8 cellular contexts compared by ENCODE assay signal in genomic region chr3:39181408-39182335, GRCh38. TPM values are rescaled to one million over a fixed set of nuclear protein-coding genes. Genes with fewer than 3 reads are reported as not detected.
DNase-seq lines count a peak whose midpoint lies in the region; ATAC-seq and TF ChIP-seq lines count a peak whose summit lies in the region.

No MANE protein-coding gene starts in this region.

- H3K36me3 Mint-ChIP-seq in GM23338 (ENCODE audit: low read depth) (no peaks in the 10 kb centered on the region; the same call in 2 of the 3 replicates), endothelial cell (ENCODE audit: low read depth, unreplicated experiment) (peaks cover 9% of the 10 kb centered on the region)

- H3K4me1 ChIP-seq in GM23338 (ENCODE audit: insufficient read depth) (peaks cover 44% of the 10 kb centered on the region), Peyer's patch (peaks cover 6 to 29% (median 16%) of the 10 kb centered on the region in 4 donors), psoas muscle (peaks cover 26% of the 10 kb centered on the region)

- H3K4me1 Mint-ChIP-seq in GM23338: peaks cover 36% of the 10 kb centered on the region
- peaks cover 32% of the 10 kb centered on the region for H3K4me1 Mint-ChIP-seq in endothelial cell (ENCODE audit: unreplicated experiment)

- intact Hi-C loops in psoas muscle (cut with DNase I): loop anchor here (5.0 kb wide), 1 partner anchor 74 kb away; the partner anchor contains the start of genes GORASP1 (in 2 of the 2) and TTC21A (in 2 of the 2)
- intact Hi-C loops in posterior cingulate gyrus (cut with DNase I): loop anchor here (10.0 kb wide), 1 partner anchor 77 kb away; the partner anchor contains the start of genes GORASP1 and TTC21A

- TF ChIP-seq CTCF in GM23338 (conservative IDR thresholded peaks at IDR 0.05; ENCODE audit: low read depth in 2 of 2) (no peak), Peyer's patch (IDR thresholded peaks at IDR 0.05) (no peak), endothelial cell (IDR thresholded peaks at IDR 0.05; ENCODE audit: unreplicated experiment) (no peak), psoas muscle (IDR thresholded peaks at IDR 0.05) (no peak)

- no peak for ATAC-seq in GM23338
- ATAC-seq in psoas muscle: peak in 3 of 4 donors; percentile 0 to 7 (median 0)
- ATAC-seq in HG03196 (IDR thresholded peaks at IDR 0.05; ENCODE audit: unreplicated experiment): no peak
- ATAC-seq in HG02981 (IDR thresholded peaks at IDR 0.05; ENCODE audit: unreplicated experiment): no peak

- no peaks in the 10 kb centered on the region for H4K20me1 ChIP-seq in GM23338 (replicated peaks; ENCODE audit: insufficient read depth)

- DNase-seq in GM23338 (ENCODE audit: low spot score) (no peak), Peyer's patch (peak in 1 of 3 donors; percentile 44), endothelial cell (ENCODE audit: low spot score) (no peak), psoas muscle (no peak), posterior cingulate gyrus (no peak)
- no peak for DNase-seq in central memory CD4-positive, alpha-beta T cell

- H3K9me3 ChIP-seq in Peyer's patch: no peaks in the 10 kb centered on the region
- H3K9me3 ChIP-seq in psoas muscle: no peaks in the 10 kb centered on the region

- H3K79me2 ChIP-seq in GM23338 (replicated peaks; ENCODE audit: insufficient read depth): no peaks in the 10 kb centered on the region

- WGBS in psoas muscle, 3 donors: 58 to 73% (median 67%) methylated on average over 7 of the region's 7 CpGs

- H3K9me2 ChIP-seq in GM23338 (ENCODE audit: insufficient read depth): peaks cover 4% of the 10 kb centered on the region; the same call in 1 of the 2 replicates

- H3K27me3 Mint-ChIP-seq in GM23338 (ENCODE audit: insufficient read depth, low read depth, poor library complexity): peaks cover 29% of the 10 kb centered on the region
- peaks cover 29% of the 10 kb centered on the region for H3K27me3 Mint-ChIP-seq in endothelial cell (ENCODE audit: unreplicated experiment)

- H3K4me3 ChIP-seq in GM23338 (peak overlapping the region; percentile 57), Peyer's patch (no peak overlapping the region), psoas muscle (peak overlapping the region; percentile 54)

- no peaks in the 10 kb centered on the region for H3K36me3 ChIP-seq in GM23338 (ENCODE audit: insufficient read depth)
- H3K36me3 ChIP-seq in Peyer's patch: no peaks in the 10 kb centered on the region
- peaks cover 0 to 36% of the 10 kb centered on the region in 2 donors for H3K36me3 ChIP-seq in psoas muscle (ENCODE audit: insufficient read depth in 1 of 2, low read depth in 1 of 2)

- TF ChIP-seq POLR2A in Peyer's patch (IDR thresholded peaks at IDR 0.05): no peak

- peak overlapping the region; percentile 79 for H3K4me2 ChIP-seq in GM23338

- peak overlapping the region; percentile 66 for H3K4me3 Mint-ChIP-seq in GM23338
- peak overlapping the region; percentile 78 for H3K4me3 Mint-ChIP-seq in endothelial cell (ENCODE audit: unreplicated experiment)

- H3K27me3 ChIP-seq in GM23338 (ENCODE audit: insufficient read depth) (peaks cover 17% of the 10 kb centered on the region), Peyer's patch (no peaks in the 10 kb centered on the region), psoas muscle (ENCODE audit: insufficient read depth in 3 of 3, low read length in 2 of 3) (no peaks in the 10 kb centered on the region)

- H3F3A ChIP-seq in GM23338 (replicated peaks; ENCODE audit: low read depth): peaks cover 9% of the 10 kb centered on the region

- no peaks in the 10 kb centered on the region; the same call in 2 of the 3 replicates for H3K9me3 Mint-ChIP-seq in GM23338
- H3K9me3 Mint-ChIP-seq in endothelial cell (ENCODE audit: unreplicated experiment): no peaks in the 10 kb centered on the region

- peak overlapping the region; percentile 70 for H2AFZ ChIP-seq in GM23338

- H3K27ac Mint-ChIP-seq in GM23338: peak overlapping the region; percentile 58
- peak overlapping the region; percentile 37 for H3K27ac Mint-ChIP-seq in endothelial cell (ENCODE audit: unreplicated experiment)

- H3K27ac ChIP-seq in GM23338 (ENCODE audit: low read depth) (peak overlapping the region; percentile 91; the same call in 1 of the 2 replicates), Peyer's patch (peak overlapping the region; percentile 32 to 74 (median 68)), psoas muscle (peak overlapping the region; percentile 83)

TF ChIP-seq in GM23338, 12 proteins besides CTCF, POLR2A, EP300 and RAD21 (continues in another document):
- TF ChIP-seq ZNF462 (CRISPR knock-in tag; IDR thresholded peaks at IDR 0.05) (no peak), ETS1 (IDR thresholded peaks at IDR 0.05) (no peak)

RNA-seq across cellular contexts. Expression of gene XIRP1, which starts 10.7 kb away (rescaled TPM):
- total RNA-seq in GM23338 (2014; rRNA removed; shearing (Covaris generic)): not detected in 2 replicates
- polyA plus RNA-seq in GM23338 (2016; fragmentation: Nextera tagmentation; extraction: Ambion mirVana) (0.03 TPM in 1 of 2 replicates, not detected in the other), psoas muscle (100 to 1,000 TPM; 111 to 561 (median 523) TPM)
- total RNA-seq in Peyer's patch (under 1 TPM in 1 of 4 donors, not detected in 3; 0.76 TPM), endothelial cell (ENCODE audit: unreplicated experiment) (0.21 TPM), psoas muscle (1,000 to 10,000 TPM in 1 of 4 donors, 100 to 1,000 TPM in 3; 601 to 2,126 (median 834) TPM)

RNA-seq across cellular contexts. Expression of gene CSRNP1, which starts 28.3 kb away (rescaled TPM):
- 8.3 and 10.0 TPM in 2 replicates for total RNA-seq in GM23338 (2014; rRNA removed; shearing (Covaris generic))
- 4.7 and 4.9 TPM in 2 replicates for polyA plus RNA-seq in GM23338 (2016; fragmentation: Nextera tagmentation; extraction: Ambion mirVana)
- total RNA-seq in Peyer's patch: 10 to 100 TPM; 19.0 to 40.5 (median 29.4) TPM
- total RNA-seq in endothelial cell (ENCODE audit: unreplicated experiment): 20.8 TPM
- 10 to 100 TPM in 3 of 4 donors, 1 to 10 TPM in 1; 8.5 to 41.8 (median 30.0) TPM for total RNA-seq in psoas muscle
- 10 to 100 TPM; 10.1 to 66.4 (median 14.0) TPM for polyA plus RNA-seq in psoas muscle

Comparison
In these comparisons a context has a peak if more than half of its experiments do, and no peak if none do; other contexts are left out.
1. ATAC-seq: peak in psoas muscle (3 of 4); none in GM23338 (single experiment), HG03196 (single experiment) and HG02981 (single experiment).
2. H3K4me3 ChIP-seq: peak in GM23338 (single experiment) and psoas muscle (single experiment); none in Peyer's patch (0 of 4).
3. RNA of gene XIRP1, which starts 10.7 kb away (total RNA-seq): 601 to 2,126 TPM in psoas muscle; 0.21 TPM in endothelial cell (single experiment), not detected in GM23338 and 0.76 TPM in Peyer's patch; every median in the first group is over 100 times any median in the second.
4. Peak in every context shown above with its lines, with median percentiles within 50 percentile points of each other: H3K27ac ChIP-seq.